Comparison of ENCODE assay signal across 9 cellular contexts in the genomic region with DNA sequence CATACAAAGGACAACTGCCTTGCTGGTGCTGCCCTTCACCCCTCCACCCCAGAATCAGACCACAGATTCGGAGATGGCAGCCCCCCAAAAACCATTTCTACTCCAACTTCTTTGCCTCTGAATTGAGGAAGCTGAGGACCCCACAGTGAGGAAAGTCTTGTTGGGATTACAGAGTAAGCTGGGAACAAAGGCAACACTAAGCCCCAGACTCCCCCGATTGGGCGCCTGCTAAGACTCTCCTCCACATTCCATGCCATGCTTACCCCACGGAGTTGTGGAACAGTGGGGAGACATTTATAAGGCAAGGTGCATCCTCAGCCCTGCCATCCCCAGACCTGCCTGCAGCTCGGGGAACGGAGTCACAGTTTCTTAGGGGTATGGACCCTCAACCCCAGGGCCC. TPM values are rescaled to one million over a fixed set of nuclear protein-coding genes. Genes with fewer than 3 reads are reported as not detected.
DNase-seq lines count a peak whose midpoint lies in the region; ATAC-seq and TF ChIP-seq lines count a peak whose summit lies in the region.
"Had no signal": no experiment of that assay in that cellular context is flagged by ENCODE, and none has a peak within 500 bp of the region (broad histone marks: within the 10 kb centered on the region; RNA-seq: fewer than 3 reads in every experiment).

No MANE protein-coding gene starts in this region.

- peaks cover 25% of the 10 kb centered on the region for H3F3A ChIP-seq in SU-DHL-6 (ENCODE audit: insufficient read depth)

- H4K20me1 ChIP-seq in SU-DHL-6 (ENCODE audit: low read depth, low read length) = no peaks in the 10 kb centered on the region

- H2AK5ac ChIP-seq in trophoblast cell (ENCODE audit: low read length) = no peak overlapping the region

- H3K9me2 ChIP-seq in SU-DHL-6 (replicated peaks; ENCODE audit: insufficient read depth, low read length) = no peaks in the 10 kb centered on the region

- no peak overlapping the region for H4K91ac ChIP-seq in trophoblast cell (ENCODE audit: low read depth, low read length)

- no peak overlapping the region for H2BK120ac ChIP-seq in trophoblast cell (ENCODE audit: insufficient read depth, low read length, poor library complexity)

- H3K79me2 ChIP-seq in SU-DHL-6 (ENCODE audit: insufficient read depth, low read length) (peaks cover 57% of the 10 kb centered on the region), trophoblast cell (ENCODE audit: control insufficient read depth, insufficient read depth, low read length, poor library complexity) (peaks cover 9% of the 10 kb centered on the region)

- H3K4me2 ChIP-seq in SU-DHL-6 (ENCODE audit: low read depth, low read length, poor library complexity, severe bottlenecking) = peak overlapping the region; percentile 89
- H3K4me2 ChIP-seq in trophoblast cell (ENCODE audit: low read length) = no peak overlapping the region

- H3K9me3 ChIP-seq in SU-DHL-6 (ENCODE audit: insufficient read depth, low read length) = no peaks in the 10 kb centered on the region
- no peaks in the 10 kb centered on the region for H3K9me3 ChIP-seq in esophagus squamous epithelium
- H3K9me3 ChIP-seq in gastrocnemius medialis = no peaks in the 10 kb centered on the region
- H3K9me3 ChIP-seq in trophoblast cell (ENCODE audit: insufficient read depth, low read depth, low read length) = no peaks in the 10 kb centered on the region
- H3K9me3 ChIP-seq: spleen had no signal

- no peaks in the 10 kb centered on the region for H3K27me3 ChIP-seq in SU-DHL-6 (ENCODE audit: low read length)
- H3K27me3 ChIP-seq in esophagus squamous epithelium = no peaks in the 10 kb centered on the region
- no peaks in the 10 kb centered on the region for H3K27me3 ChIP-seq in gastrocnemius medialis
- H3K27me3 ChIP-seq in trophoblast cell (ENCODE audit: insufficient read depth, low read length) = no peaks in the 10 kb centered on the region

- WGBS in esophagus squamous epithelium, 2 donors = 42 to 83% methylated on average over 1 to 4 of the region's 6 CpGs
- WGBS in trophoblast cell (ENCODE audit: extremely low coverage, insufficient coverage, insufficient read length) = no CpG with 5 or more reads among the region's 6 CpGs

- H3K4ac ChIP-seq in trophoblast cell (ENCODE audit: low read depth, low read length) = no peak overlapping the region

- no peak overlapping the region for H2BK5ac ChIP-seq in trophoblast cell (ENCODE audit: low read depth, low read length, poor library complexity)

- H3K18ac ChIP-seq in trophoblast cell (ENCODE audit: low read length) = no peak overlapping the region

- no peak overlapping the region for H3K14ac ChIP-seq in trophoblast cell (ENCODE audit: low read length)

- in situ Hi-C loops in gastrocnemius medialis (cut with MboI; ENCODE audit: low sequenced_read_pairs in 4 of 4) = loop anchor here in 1 of 4 donors (25.0 kb wide), 1 partner anchor 350 kb away; a partner anchor contains a TSS

- no peak overlapping the region for H3K23ac ChIP-seq in trophoblast cell (ENCODE audit: low read length)

- H3K4me3 ChIP-seq in GM12875 (ENCODE audit: low read depth, low read length) = peak overlapping the region; percentile 85
- peak overlapping the region; percentile 81 for H3K4me3 ChIP-seq in SU-DHL-6 (ENCODE audit: insufficient read depth, low read length, poor library complexity, severe bottlenecking)
- H3K4me3 ChIP-seq in esophagus squamous epithelium = peak overlapping the region in 3 of 4 donors; percentile 84 to 91 (median 84)
- H3K4me3 ChIP-seq in gastrocnemius medialis = peak overlapping the region; percentile 67 to 83 (median 79)
- no peak overlapping the region for H3K4me3 ChIP-seq in trophoblast cell (ENCODE audit: low read depth, low read length)

- no peak overlapping the region for H4K8ac ChIP-seq in trophoblast cell (ENCODE audit: low read depth, low read length)

- H2AFZ ChIP-seq in SU-DHL-6 (ENCODE audit: low read depth, low read length, severe bottlenecking) (no peak overlapping the region), trophoblast cell (ENCODE audit: insufficient read depth, low read length, poor library complexity) (no peak overlapping the region)

- H3K9ac ChIP-seq in SU-DHL-6 (ENCODE audit: low read length) = peak overlapping the region; percentile 88
- no peak overlapping the region for H3K9ac ChIP-seq in trophoblast cell (ENCODE audit: low read length)

- no peaks in the 10 kb centered on the region for H3K36me3 ChIP-seq in SU-DHL-6 (ENCODE audit: low read length)
- H3K36me3 ChIP-seq in esophagus squamous epithelium = peaks cover 0 to 6% (median 0%) of the 10 kb centered on the region in 3 donors
- peaks cover 0 to 5% of the 10 kb centered on the region in 2 donors for H3K36me3 ChIP-seq in gastrocnemius medialis
- peaks cover 8% of the 10 kb centered on the region in 2 experiments for H3K36me3 ChIP-seq in trophoblast cell (ENCODE audit: control insufficient read depth in 1 of 2, insufficient read depth in 2 of 2, low read length in 2 of 2)

- H2BK12ac ChIP-seq in trophoblast cell (ENCODE audit: low read length) = no peak overlapping the region

- peaks cover 74 to 94% (median 78%) of the 10 kb centered on the region in 3 donors for H3K4me1 ChIP-seq in esophagus squamous epithelium
- peaks cover 77 to 80% of the 10 kb centered on the region in 2 donors for H3K4me1 ChIP-seq in gastrocnemius medialis
- H3K4me1 ChIP-seq in trophoblast cell (ENCODE audit: control insufficient read depth in 1 of 2, insufficient read depth in 2 of 2, low read length in 2 of 2) = peaks cover 31 to 36% of the 10 kb centered on the region in 2 experiments

- DNase-seq in esophagus squamous epithelium (lab: John Stamatoyannopoulos, UW) = no peak
- DNase-seq in gastrocnemius medialis = no peak
- no peak for DNase-seq in NCI-H2029 (lab: John Stamatoyannopoulos, UW)
- no peak for DNase-seq in trophoblast cell
- DNase-seq in effector CD8-positive, alpha-beta T cell (lab: John Stamatoyannopoulos, UW) = no peak
- DNase-seq: spleen had no signal

- intact Hi-C loops in esophagus squamous epithelium (cut with DNase I) = no loop called here
- intact Hi-C loops in gastrocnemius medialis (cut with DNase I; ENCODE audit: low total_unique reads) = loop anchor here (10.0 kb wide), 1 partner anchor 437 kb away; no protein-coding TSS in a partner anchor

- ATAC-seq in gastrocnemius medialis = no peak
- ATAC-seq in GM19397 (IDR thresholded peaks at IDR 0.05; ENCODE audit: unreplicated experiment) = no peak

- no peak for TF ChIP-seq CTCF in GM12875 (IDR thresholded peaks at IDR 0.05; ENCODE audit: borderline replicate concordance, insufficient read depth, low read depth, low read length)
- no peak for TF ChIP-seq CTCF in SU-DHL-6 (IDR thresholded peaks at IDR 0.05; ENCODE audit: insufficient read depth, low read length, poor library complexity, severe bottlenecking)
- no peak for TF ChIP-seq CTCF in esophagus squamous epithelium (IDR thresholded peaks at IDR 0.05)
- no peak for TF ChIP-seq CTCF in gastrocnemius medialis (IDR thresholded peaks at IDR 0.05 in 4 of 5, conservative IDR thresholded peaks at IDR 0.05 in 1 of 5)

- TF ChIP-seq POLR2A in esophagus squamous epithelium (IDR thresholded peaks at IDR 0.05) (no peak), gastrocnemius medialis (IDR thresholded peaks at IDR 0.05) (no peak)

- H4K12ac ChIP-seq in trophoblast cell (ENCODE audit: low read depth, low read length) = no peak overlapping the region

- peaks cover 7% of the 10 kb centered on the region for H3K79me1 ChIP-seq in trophoblast cell (ENCODE audit: low read length)

- peak overlapping the region; percentile 53 for H3K27ac ChIP-seq in SU-DHL-6 (ENCODE audit: low read depth, low read length)
- peak overlapping the region; percentile 90 to 95 (median 92) for H3K27ac ChIP-seq in esophagus squamous epithelium
- peak overlapping the region; percentile 72 to 90 (median 86) for H3K27ac ChIP-seq in gastrocnemius medialis
- no peak overlapping the region for H3K27ac ChIP-seq in trophoblast cell (ENCODE audit: low read depth, low read length)

RNA-seq across cellular contexts. Expression of a gene that starts 1.9 kb away (rescaled TPM):
- total RNA-seq in esophagus squamous epithelium (10 to 100 TPM; 24.0 to 45.4 (median 29.6) TPM), gastrocnemius medialis (10 to 100 TPM; 30.2 to 62.2 (median 41.1) TPM)
- polyA plus RNA-seq in trophoblast cell (2013) = 33.6 and 35.0 TPM in 2 replicates

RNA-seq across cellular contexts. Expression of a gene that starts 5.3 kb away (rescaled TPM):
- total RNA-seq in esophagus squamous epithelium = 10 to 100 TPM in 2 of 4 donors, 1 to 10 TPM in 2; 3.3 to 18.7 (median 10.2) TPM
- 10 to 100 TPM in 1 of 4 donors, 1 to 10 TPM in 3; 8.2 to 11.5 (median 9.2) TPM for total RNA-seq in gastrocnemius medialis
- 1.6 and 1.9 TPM in 2 replicates for polyA plus RNA-seq in trophoblast cell (2013)

RNA-seq across cellular contexts. Expression of a gene that starts 19.1 kb away (rescaled TPM):
- total RNA-seq in esophagus squamous epithelium (10 to 100 TPM; 11.8 to 34.9 (median 21.8) TPM), gastrocnemius medialis (10 to 100 TPM; 31.0 to 50.2 (median 32.1) TPM)
- 17.1 and 19.5 TPM in 2 replicates for polyA plus RNA-seq in trophoblast cell (2013)

RNA-seq across cellular contexts. Expression of a gene that starts 20.8 kb away (rescaled TPM):
- total RNA-seq in esophagus squamous epithelium = 1 to 10 TPM; 4.3 to 7.2 (median 5.4) TPM
- 1 to 10 TPM; 2.6 to 5.7 (median 5.0) TPM for total RNA-seq in gastrocnemius medialis
- 2.3 and 2.8 TPM in 2 replicates for polyA plus RNA-seq in trophoblast cell (2013)

RNA-seq across cellular contexts. Expression of a gene that starts 35.1 kb away (rescaled TPM):
- total RNA-seq in esophagus squamous epithelium (10 to 100 TPM in 1 of 4 donors, 1 to 10 TPM in 3; 2.0 to 39.9 (median 6.5) TPM), gastrocnemius medialis (100 to 1,000 TPM; 409 to 694 (median 563) TPM)
- 10.5 and 11.5 TPM in 2 replicates for polyA plus RNA-seq in trophoblast cell (2013)
